1 cellular context compared by ENCODE assay signal in genomic region chr2:74226648-74227213, GRCh38.
TF ChIP-seq lines count a peak whose summit lies in the region.

No MANE protein-coding gene starts in this region.

TF ChIP-seq in GM23338, 12 proteins besides CTCF, POLR2A, EP300 and RAD21:
- TF ChIP-seq STAT1 (IDR thresholded peaks at IDR 0.05; ENCODE audit: unreplicated experiment) (no peak), EZH2phosphoT487 (IDR thresholded peaks at IDR 0.05; ENCODE audit: unreplicated experiment) (no peak), NANOG (IDR thresholded peaks at IDR 0.05; ENCODE audit: borderline replicate concordance) (no peak), POLR2AphosphoS5 (IDR thresholded peaks at IDR 0.05; ENCODE audit: low read depth) (no peak), ZNF462 (CRISPR knock-in tag; IDR thresholded peaks at IDR 0.05) (no peak), JUNB (IDR thresholded peaks at IDR 0.05; ENCODE audit: unreplicated experiment) (no peak), ETS1 (IDR thresholded peaks at IDR 0.05) (no peak), ZNF331 (CRISPR knock-in tag; IDR thresholded peaks at IDR 0.05; ENCODE audit: low read depth) (no peak), EZH2 (IDR thresholded peaks at IDR 0.05; ENCODE audit: low read depth, unreplicated experiment) (no peak), CREB1 (CRISPR knock-in tag; IDR thresholded peaks at IDR 0.05; ENCODE audit: low read depth) (no peak), ZNF114 (CRISPR knock-in tag; IDR thresholded peaks at IDR 0.05) (no peak)
- TF ChIP-seq, protein P1, sequence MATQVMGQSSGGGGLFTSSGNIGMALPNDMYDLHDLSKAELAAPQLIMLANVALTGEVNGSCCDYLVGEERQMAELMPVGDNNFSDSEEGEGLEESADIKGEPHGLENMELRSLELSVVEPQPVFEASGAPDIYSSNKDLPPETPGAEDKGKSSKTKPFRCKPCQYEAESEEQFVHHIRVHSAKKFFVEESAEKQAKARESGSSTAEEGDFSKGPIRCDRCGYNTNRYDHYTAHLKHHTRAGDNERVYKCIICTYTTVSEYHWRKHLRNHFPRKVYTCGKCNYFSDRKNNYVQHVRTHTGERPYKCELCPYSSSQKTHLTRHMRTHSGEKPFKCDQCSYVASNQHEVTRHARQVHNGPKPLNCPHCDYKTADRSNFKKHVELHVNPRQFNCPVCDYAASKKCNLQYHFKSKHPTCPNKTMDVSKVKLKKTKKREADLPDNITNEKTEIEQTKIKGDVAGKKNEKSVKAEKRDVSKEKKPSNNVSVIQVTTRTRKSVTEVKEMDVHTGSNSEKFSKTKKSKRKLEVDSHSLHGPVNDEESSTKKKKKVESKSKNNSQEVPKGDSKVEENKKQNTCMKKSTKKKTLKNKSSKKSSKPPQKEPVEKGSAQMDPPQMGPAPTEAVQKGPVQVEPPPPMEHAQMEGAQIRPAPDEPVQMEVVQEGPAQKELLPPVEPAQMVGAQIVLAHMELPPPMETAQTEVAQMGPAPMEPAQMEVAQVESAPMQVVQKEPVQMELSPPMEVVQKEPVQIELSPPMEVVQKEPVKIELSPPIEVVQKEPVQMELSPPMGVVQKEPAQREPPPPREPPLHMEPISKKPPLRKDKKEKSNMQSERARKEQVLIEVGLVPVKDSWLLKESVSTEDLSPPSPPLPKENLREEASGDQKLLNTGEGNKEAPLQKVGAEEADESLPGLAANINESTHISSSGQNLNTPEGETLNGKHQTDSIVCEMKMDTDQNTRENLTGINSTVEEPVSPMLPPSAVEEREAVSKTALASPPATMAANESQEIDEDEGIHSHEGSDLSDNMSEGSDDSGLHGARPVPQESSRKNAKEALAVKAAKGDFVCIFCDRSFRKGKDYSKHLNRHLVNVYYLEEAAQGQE (IDR thresholded peaks at IDR 0.05; ENCODE audit: unreplicated experiment), result no peak
